In the genomic region with DNA sequence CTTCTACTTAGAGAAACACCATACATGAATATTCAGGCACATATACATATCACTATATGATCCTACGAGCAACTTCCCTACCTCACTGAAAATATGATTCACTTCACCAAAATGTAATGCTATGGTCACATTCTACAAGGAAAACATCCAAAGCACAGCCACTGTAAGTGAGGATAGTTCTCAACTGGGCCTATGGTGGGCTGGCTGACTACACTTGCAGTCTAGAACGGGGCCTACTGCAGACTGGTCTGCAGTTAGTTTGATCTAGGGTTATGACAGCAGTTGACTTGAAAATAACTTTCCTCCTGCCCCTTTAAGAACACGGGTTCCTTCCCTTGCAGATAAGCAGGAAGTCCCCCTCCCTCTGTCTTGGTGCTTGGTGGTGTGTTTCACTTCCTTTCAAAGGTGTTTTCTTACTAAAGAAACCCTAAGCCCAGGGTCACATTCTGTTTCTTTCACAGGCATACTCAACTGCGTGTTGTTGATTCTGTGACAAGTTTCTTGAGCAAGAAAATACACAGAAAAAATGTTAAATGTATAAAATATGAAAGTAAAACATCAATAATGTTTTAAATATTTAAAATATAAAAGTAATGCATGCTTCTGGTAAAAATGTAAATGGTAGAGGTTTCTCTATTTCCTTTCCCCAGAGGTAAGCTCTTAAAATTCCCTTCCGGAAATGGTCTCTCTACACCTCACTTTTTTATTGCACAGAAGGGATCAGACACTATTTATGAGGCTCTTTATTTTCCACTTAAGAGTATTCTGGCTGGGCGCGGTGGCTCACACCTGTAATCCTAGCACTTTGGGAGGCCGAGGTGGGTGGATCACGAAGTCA, we compare ENCODE assay signal across 8 cellular contexts. TPM values are rescaled to one million over a fixed set of nuclear protein-coding genes. Genes with fewer than 3 reads are reported as not detected.
DNase-seq lines count a peak whose midpoint lies in the region; ATAC-seq and TF ChIP-seq lines count a peak whose summit lies in the region.

No MANE protein-coding gene starts in this region.

- peak overlapping the region; percentile 68 for H2AFZ ChIP-seq in HCT116 (ENCODE audit: low read depth, low read length, poor library complexity, severe bottlenecking)

- H3K79me2 ChIP-seq in HCT116 (ENCODE audit: insufficient read depth, low read length) = no peaks in the 10 kb centered on the region

- peak overlapping the region; percentile 74 for H3K4me3 Mint-ChIP-seq in activated CD4-positive, alpha-beta T cell treated with anti-CD3 and anti-CD28 coated beads, Interleukin-2, amount 10 ng/mL, durations not matched to agents 7 days and 5 days

- H3K9me2 ChIP-seq in HCT116 (ENCODE audit: insufficient read depth) = no peaks in the 10 kb centered on the region

- in situ Hi-C loops in G401 (cut with HindIII; ENCODE audit: low sequenced_read_pairs) = no loop called here

- peaks cover 14 to 18% of the 10 kb centered on the region in 2 experiments for H3K4me1 ChIP-seq in HCT116 (ENCODE audit: control insufficient read depth in 1 of 2, insufficient read depth in 2 of 2, low read length in 2 of 2)

- peak overlapping the region; percentile 63 for H3K4me2 ChIP-seq in HCT116 (ENCODE audit: low read length)

- DNase-seq in HCT116 (ENCODE audit: low read depth, low spot score) = peak; percentile 37
- peak; percentile 36 for DNase-seq in LoVo (ENCODE audit: low spot score)
- DNase-seq in activated CD4-positive, alpha-beta T cell treated with anti-CD3 and anti-CD28 coated beads, Interleukin-2, amount 10 ng/mL, durations not matched to agents 7 days and 5 days = peak; percentile 79
- peak; percentile 64 for DNase-seq in fibroblast of pulmonary artery (ENCODE audit: low read depth)
- peak; percentile 81 for DNase-seq in renal cortical epithelial cell (ENCODE audit: low read depth)
- no peak for DNase-seq in G401 (ENCODE audit: low spot score)
- no peak for DNase-seq in NCI-H146 treated with DMSO at 0.1 percent for 48 hours (lab: John Stamatoyannopoulos, UW; ENCODE audit: unreplicated experiment)

- TF ChIP-seq POLR2A in HCT116 (IDR thresholded peaks at IDR 0.05; ENCODE audit: borderline replicate concordance, extremely low read depth, insufficient read depth, insufficient read length) = no peak

- H3K9me3 Mint-ChIP-seq in activated CD4-positive, alpha-beta T cell treated with anti-CD3 and anti-CD28 coated beads, Interleukin-2, amount 10 ng/mL, durations not matched to agents 7 days and 5 days = no peaks in the 10 kb centered on the region

- TF ChIP-seq RAD21 in HCT116 (IDR thresholded peaks at IDR 0.05; ENCODE audit: low read depth) = no peak

- H3K27ac Mint-ChIP-seq in activated CD4-positive, alpha-beta T cell treated with anti-CD3 and anti-CD28 coated beads, Interleukin-2, amount 10 ng/mL, durations not matched to agents 7 days and 5 days = peak overlapping the region; percentile 96

- TF ChIP-seq CTCF in HCT116 (IDR thresholded peaks at IDR 0.05 in 2 of 3, conservative IDR thresholded peaks at IDR 0.05 in 1 of 3; ENCODE audit: borderline replicate concordance in 1 of 3, insufficient read depth in 1 of 3, low read depth in 2 of 3, low read length in 2 of 3) (no peak), fibroblast of pulmonary artery (IDR thresholded peaks at IDR 0.05; ENCODE audit: low read length, missing control alignments) (no peak)

- ATAC-seq in GM18511 (IDR thresholded peaks at IDR 0.05; ENCODE audit: unreplicated experiment) (peak; percentile 87), HCT116 (peak; percentile 79)

- BruUV-seq in HCT116 (replicated peaks; lab: Mats Ljungman, UMichigan) = TSS peak; percentile 84

- CTCF ChIA-PET in HCT116 (lab: Charles Lee) = interaction anchor here (1.5 to 2.1 kb wide), 2 partner anchors 10 to 531 kb away, joined by 5 to 9 read pairs; no protein-coding TSS in a partner anchor
- CTCF ChIA-PET in activated CD4-positive, alpha-beta T cell treated with anti-CD3 and anti-CD28 coated beads, Interleukin-2, amount 10 ng/mL, durations not matched to agents 7 days and 5 days (lab: Charles Lee) = interaction anchor here (0.9 to 3.4 kb wide), 10 partner anchors 10 to 537 kb away, joined by 3 to 25 read pairs (median 4); partner anchors contain the start of gene TMSB4X

- peaks cover 77% of the 10 kb centered on the region for H3K4me1 Mint-ChIP-seq in activated CD4-positive, alpha-beta T cell treated with anti-CD3 and anti-CD28 coated beads, Interleukin-2, amount 10 ng/mL, durations not matched to agents 7 days and 5 days

- H4K20me1 ChIP-seq in HCT116 (ENCODE audit: insufficient read depth) = no peaks in the 10 kb centered on the region

- POLR2A ChIA-PET in HCT116 (lab: Charles Lee) = interaction anchor here (1.1 to 1.8 kb wide), 3 partner anchors 10 to 22 kb away, joined by 4 to 5 read pairs (median 4); partner anchors contain the start of gene TMSB4X
- POLR2A ChIA-PET in activated CD4-positive, alpha-beta T cell treated with anti-CD3 and anti-CD28 coated beads, Interleukin-2, amount 10 ng/mL, durations not matched to agents 7 days and 5 days (lab: Charles Lee) = interaction anchor here (0.6 to 1.6 kb wide), 6 partner anchors 11 to 22 kb away, joined by 3 to 7 read pairs (median 4); partner anchors contain the start of gene TMSB4X

- peaks cover 2% of the 10 kb centered on the region for H3K36me3 Mint-ChIP-seq in activated CD4-positive, alpha-beta T cell treated with anti-CD3 and anti-CD28 coated beads, Interleukin-2, amount 10 ng/mL, durations not matched to agents 7 days and 5 days (ENCODE audit: low read depth)

- no peak overlapping the region for H3K4me3 ChIP-seq in HCT116 (replicated peaks in 1 of 2; ENCODE audit: low read depth in 1 of 2, low read length in 2 of 2)
- H3K4me3 ChIP-seq in fibroblast of pulmonary artery (replicated peaks; ENCODE audit: low read depth, low read length) = peak overlapping the region; percentile 14

- intact Hi-C loops in HCT116 (cut with micrococcal nuclease) = loop anchor here (10.0 kb wide), 1 partner anchor 1078 kb away; no protein-coding TSS in a partner anchor

- no peaks in the 10 kb centered on the region for H3K36me3 ChIP-seq in HCT116 (ENCODE audit: control insufficient read depth in 1 of 2, insufficient read depth in 2 of 2, low read length in 2 of 2)

- RAD21 ChIA-PET in HCT116 (lab: Charles Lee; ENCODE audit: low non-redundant PET in 1 of 2, low total read pairs in 2 of 2, uncharacterized antibody in 2 of 2, unreplicated experiment in 2 of 2) = no interaction called here

- H3K9me3 ChIP-seq in HCT116 (ENCODE audit: control insufficient read depth in 1 of 2, insufficient read depth in 1 of 2, low read depth in 1 of 2, low read length in 2 of 2) = no peaks in the 10 kb centered on the region

- peak overlapping the region; percentile 85 for H3K27ac ChIP-seq in HCT116 (ENCODE audit: low read depth, low read length)

- no peaks in the 10 kb centered on the region for H3K27me3 Mint-ChIP-seq in activated CD4-positive, alpha-beta T cell treated with anti-CD3 and anti-CD28 coated beads, Interleukin-2, amount 10 ng/mL, durations not matched to agents 7 days and 5 days

- H3K27me3 ChIP-seq in HCT116 (ENCODE audit: insufficient read depth, low read length) = no peaks in the 10 kb centered on the region

- peak overlapping the region; percentile 50 for H3K9ac ChIP-seq in HCT116 (ENCODE audit: low read length)

TF ChIP-seq in HCT116, 20 proteins besides CTCF, POLR2A, EP300 and RAD21:
- peak; percentile 34; the same call in 1 of the 2 replicates for TF ChIP-seq POLR2AphosphoS5 (IDR thresholded peaks at IDR 0.05; ENCODE audit: low read depth, low read length)
- peak; percentile 39 for TF ChIP-seq SP1 (IDR thresholded peaks at IDR 0.05; ENCODE audit: low read depth)
- TF ChIP-seq, protein P1, sequence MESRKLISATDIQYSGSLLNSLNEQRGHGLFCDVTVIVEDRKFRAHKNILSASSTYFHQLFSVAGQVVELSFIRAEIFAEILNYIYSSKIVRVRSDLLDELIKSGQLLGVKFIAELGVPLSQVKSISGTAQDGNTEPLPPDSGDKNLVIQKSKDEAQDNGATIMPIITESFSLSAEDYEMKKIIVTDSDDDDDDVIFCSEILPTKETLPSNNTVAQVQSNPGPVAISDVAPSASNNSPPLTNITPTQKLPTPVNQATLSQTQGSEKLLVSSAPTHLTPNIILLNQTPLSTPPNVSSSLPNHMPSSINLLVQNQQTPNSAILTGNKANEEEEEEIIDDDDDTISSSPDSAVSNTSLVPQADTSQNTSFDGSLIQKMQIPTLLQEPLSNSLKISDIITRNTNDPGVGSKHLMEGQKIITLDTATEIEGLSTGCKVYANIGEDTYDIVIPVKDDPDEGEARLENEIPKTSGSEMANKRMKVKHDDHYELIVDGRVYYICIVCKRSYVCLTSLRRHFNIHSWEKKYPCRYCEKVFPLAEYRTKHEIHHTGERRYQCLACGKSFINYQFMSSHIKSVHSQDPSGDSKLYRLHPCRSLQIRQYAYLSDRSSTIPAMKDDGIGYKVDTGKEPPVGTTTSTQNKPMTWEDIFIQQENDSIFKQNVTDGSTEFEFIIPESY (IDR thresholded peaks at IDR 0.05; ENCODE audit: extremely low read depth, insufficient replicate concordance, low read length) = no peak
- peak; percentile 35; the same call in 1 of the 2 replicates for TF ChIP-seq ELF1 (IDR thresholded peaks at IDR 0.05; ENCODE audit: borderline replicate concordance, low read depth)
- TF ChIP-seq EGR1 (IDR thresholded peaks at IDR 0.05; ENCODE audit: low read depth) = no peak
- TF ChIP-seq, protein P2, sequence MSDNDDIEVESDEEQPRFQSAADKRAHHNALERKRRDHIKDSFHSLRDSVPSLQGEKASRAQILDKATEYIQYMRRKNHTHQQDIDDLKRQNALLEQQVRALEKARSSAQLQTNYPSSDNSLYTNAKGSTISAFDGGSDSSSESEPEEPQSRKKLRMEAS (IDR thresholded peaks at IDR 0.05) = peak; percentile 47
- TF ChIP-seq, protein P3, sequence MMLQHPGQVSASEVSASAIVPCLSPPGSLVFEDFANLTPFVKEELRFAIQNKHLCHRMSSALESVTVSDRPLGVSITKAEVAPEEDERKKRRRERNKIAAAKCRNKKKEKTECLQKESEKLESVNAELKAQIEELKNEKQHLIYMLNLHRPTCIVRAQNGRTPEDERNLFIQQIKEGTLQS (IDR thresholded peaks at IDR 0.05) = no peak

RNA-seq across cellular contexts. Expression of gene TMSB4X, which starts 18.0 kb away (rescaled TPM):
- total RNA-seq in HCT116 (2021; ENCODE audit: unreplicated experiment) (407 TPM), renal cortical epithelial cell (2,616 and 8,785 TPM in 2 replicates)
- 702 and 898 TPM in 2 replicates for polyA plus RNA-seq in HCT116 (2012)
- 1,000 to 10,000 TPM; 9,113 to 9,418 TPM for total RNA-seq in activated CD4-positive, alpha-beta T cell treated with anti-CD3 and anti-CD28 coated beads, Interleukin-2, amount 10 ng/mL, durations not matched to agents 7 days and 5 days
- total RNA-seq in G401 (2014; rRNA removed; shearing (Covaris generic)) = 2,749 and 3,064 TPM in 2 replicates

RNA-seq across cellular contexts. Expression of gene TLR8, which starts 50.5 kb away (rescaled TPM):
- not detected for total RNA-seq in HCT116 (2021; ENCODE audit: unreplicated experiment)
- polyA plus RNA-seq in HCT116 (2012) = not detected in 2 replicates
- total RNA-seq in activated CD4-positive, alpha-beta T cell treated with anti-CD3 and anti-CD28 coated beads, Interleukin-2, amount 10 ng/mL, durations not matched to agents 7 days and 5 days = not detected
- not detected in 2 replicates for total RNA-seq in renal cortical epithelial cell
- not detected in 2 replicates for total RNA-seq in G401 (2014; rRNA removed; shearing (Covaris generic))

Comparison
In these comparisons a context has a peak if more than half of its experiments do, and no peak if none do; other contexts are left out.
1. DNase-seq: peak in HCT116 (single experiment), LoVo (single experiment), activated CD4-positive, alpha-beta T cell treated with anti-CD3 and anti-CD28 coated beads, Interleukin-2, amount 10 ng/mL, durations not matched to agents 7 days and 5 days (single experiment), fibroblast of pulmonary artery (single experiment) and renal cortical epithelial cell (single experiment); none in G401 (single experiment) and NCI-H146 treated with DMSO at 0.1 percent for 48 hours (single experiment).